ENCODE assay signal across 10 cellular contexts in genomic region chr10:14532473-14533251, GRCh38.
DNase-seq lines count a peak whose midpoint lies in the region; ATAC-seq and TF ChIP-seq lines count a peak whose summit lies in the region.
"Had no signal": no experiment of that assay in that cellular context is flagged by ENCODE, and none has a peak within 500 bp of the region (broad histone marks: within the 10 kb centered on the region; RNA-seq: fewer than 3 reads in every experiment).

No MANE protein-coding gene starts in this region.

- no peaks in the 10 kb centered on the region for H3K27me3 Mint-ChIP-seq in activated T-cell treated with anti-CD3 and anti-CD28 coated beads, Interleukin-2, amount 50 U/mL, for 24 hours
- H3K27me3 Mint-ChIP-seq in activated T-cell treated with anti-CD3 and anti-CD28 coated beads, Interleukin-2, amount 50 U/mL, for 4 hours (ENCODE audit: low read depth), result no peaks in the 10 kb centered on the region
- H3K27me3 Mint-ChIP-seq in activated CD8-positive, alpha-beta T cell treated with anti-CD3 and anti-CD28 coated beads for 36 hours, result no peaks in the 10 kb centered on the region

- intact Hi-C loops in activated CD8-positive, alpha-beta T cell treated with anti-CD3 and anti-CD28 coated beads for 36 hours (cut with micrococcal nuclease), result no loop called here

- peaks cover 89% of the 10 kb centered on the region for H3K36me3 Mint-ChIP-seq in activated T-cell treated with anti-CD3 and anti-CD28 coated beads, Interleukin-2, amount 50 U/mL, for 24 hours (ENCODE audit: low read depth)
- H3K36me3 Mint-ChIP-seq in activated T-cell treated with anti-CD3 and anti-CD28 coated beads, Interleukin-2, amount 50 U/mL, for 4 hours (ENCODE audit: insufficient read depth), result peaks cover 54% of the 10 kb centered on the region
- peaks cover 45% of the 10 kb centered on the region for H3K36me3 Mint-ChIP-seq in activated CD8-positive, alpha-beta T cell treated with anti-CD3 and anti-CD28 coated beads for 36 hours (ENCODE audit: low read depth)

- ATAC-seq in activated T-cell treated with anti-CD3 and anti-CD28 coated beads, Interleukin-2, amount 50 U/mL, for 4 hours, result no peak
- no peak for ATAC-seq in activated CD8-positive, alpha-beta T cell treated with anti-CD3 and anti-CD28 coated beads for 36 hours
- no peak for ATAC-seq in HG02588 (IDR thresholded peaks at IDR 0.05; ENCODE audit: unreplicated experiment)

- CTCF ChIA-PET in activated CD8-positive, alpha-beta T cell treated with anti-CD3 and anti-CD28 coated beads for 36 hours (lab: Charles Lee), result interaction anchor here (3.8 kb wide), 1 partner anchor 11 kb away, joined by 10 read pairs; no protein-coding TSS in a partner anchor

- POLR2A ChIA-PET in activated CD8-positive, alpha-beta T cell treated with anti-CD3 and anti-CD28 coated beads for 36 hours (lab: Charles Lee), result interaction anchor here (1.0 kb wide), 1 partner anchor 55 kb away, joined by 3 read pairs; no protein-coding TSS in a partner anchor

- DNase-seq in activated T-cell treated with anti-CD3 and anti-CD28 coated beads, Interleukin-2, amount 50 U/mL, for 24 hours, result no peak
- DNase-seq in activated T-cell treated with anti-CD3 and anti-CD28 coated beads, Interleukin-2, amount 50 U/mL, for 4 hours, result no peak
- DNase-seq in activated CD8-positive, alpha-beta T cell treated with anti-CD3 and anti-CD28 coated beads for 36 hours, result no peak
- peak; percentile 87 for DNase-seq in islet precursor cell
- DNase-seq in retina, result peak; percentile 62
- no peak for DNase-seq in BE2C
- DNase-seq in HUDEP-2 (lab: John Stamatoyannopoulos, UW; ENCODE audit: unreplicated experiment in 76 of 76), result no peak
- DNase-seq: activated CD4-positive, alpha-beta T cell treated with anti-CD3 and anti-CD28 coated beads for 48 hours; RPMI8226 had no signal

- peak overlapping the region; percentile 79 for H3K27ac Mint-ChIP-seq in activated T-cell treated with anti-CD3 and anti-CD28 coated beads, Interleukin-2, amount 50 U/mL, for 24 hours
- H3K27ac Mint-ChIP-seq in activated CD8-positive, alpha-beta T cell treated with anti-CD3 and anti-CD28 coated beads for 36 hours, result peak overlapping the region; percentile 22

- no peaks in the 10 kb centered on the region for H3K27me3 ChIP-seq in BE2C

- peaks cover 92% of the 10 kb centered on the region for H3K4me1 Mint-ChIP-seq in activated T-cell treated with anti-CD3 and anti-CD28 coated beads, Interleukin-2, amount 50 U/mL, for 24 hours (ENCODE audit: low read depth)
- peaks cover 95% of the 10 kb centered on the region for H3K4me1 Mint-ChIP-seq in activated T-cell treated with anti-CD3 and anti-CD28 coated beads, Interleukin-2, amount 50 U/mL, for 4 hours (ENCODE audit: low read depth)
- peaks cover 85% of the 10 kb centered on the region for H3K4me1 Mint-ChIP-seq in activated CD8-positive, alpha-beta T cell treated with anti-CD3 and anti-CD28 coated beads for 36 hours (ENCODE audit: low read depth)

- no peak for TF ChIP-seq CTCF in activated CD8-positive, alpha-beta T cell treated with anti-CD3 and anti-CD28 coated beads for 36 hours (IDR thresholded peaks at IDR 0.05)
- TF ChIP-seq CTCF in BE2C (IDR thresholded peaks at IDR 0.05; ENCODE audit: low read depth, low read length), result no peak

- no peaks in the 10 kb centered on the region for H3K9me3 ChIP-seq in BE2C

- H3K4me3 Mint-ChIP-seq in activated T-cell treated with anti-CD3 and anti-CD28 coated beads, Interleukin-2, amount 50 U/mL, for 24 hours, result no peak overlapping the region
- H3K4me3 Mint-ChIP-seq in activated T-cell treated with anti-CD3 and anti-CD28 coated beads, Interleukin-2, amount 50 U/mL, for 4 hours, result no peak overlapping the region
- no peak overlapping the region for H3K4me3 Mint-ChIP-seq in activated CD8-positive, alpha-beta T cell treated with anti-CD3 and anti-CD28 coated beads for 36 hours

- H3K4me1 ChIP-seq in BE2C, result peaks cover 3% of the 10 kb centered on the region; the same call in 1 of the 2 replicates

- H3K36me3 ChIP-seq in BE2C, result peaks cover 11% of the 10 kb centered on the region; the same call in 1 of the 2 replicates

- H3K4me3 ChIP-seq in BE2C (ENCODE audit: low read depth, low read length), result no peak overlapping the region

- no peaks in the 10 kb centered on the region for H3K9me3 Mint-ChIP-seq in activated T-cell treated with anti-CD3 and anti-CD28 coated beads, Interleukin-2, amount 50 U/mL, for 24 hours
- H3K9me3 Mint-ChIP-seq in activated T-cell treated with anti-CD3 and anti-CD28 coated beads, Interleukin-2, amount 50 U/mL, for 4 hours, result no peaks in the 10 kb centered on the region
- no peaks in the 10 kb centered on the region for H3K9me3 Mint-ChIP-seq in activated CD8-positive, alpha-beta T cell treated with anti-CD3 and anti-CD28 coated beads for 36 hours

Comparison
In these comparisons a context has a peak if more than half of its experiments do, and no peak if none do; other contexts are left out.
1. DNase-seq: peak in islet precursor cell (single experiment) and retina (single experiment); none in activated T-cell treated with anti-CD3 and anti-CD28 coated beads, Interleukin-2, amount 50 U/mL, for 24 hours (single experiment), activated T-cell treated with anti-CD3 and anti-CD28 coated beads, Interleukin-2, amount 50 U/mL, for 4 hours (single experiment), activated CD8-positive, alpha-beta T cell treated with anti-CD3 and anti-CD28 coated beads for 36 hours (single experiment), BE2C (single experiment) and HUDEP-2 (0 of 76).